In genomic region chr1:2391034-2391384, GRCh38 we compare ENCODE assay signal across 1 cellular context.
TF ChIP-seq lines count a peak whose summit lies in the region.

No MANE protein-coding gene starts in this region.

TF ChIP-seq in WTC11, 78 proteins besides CTCF, POLR2A, EP300 and RAD21 (continued from another document):
- TF ChIP-seq, protein P1, sequence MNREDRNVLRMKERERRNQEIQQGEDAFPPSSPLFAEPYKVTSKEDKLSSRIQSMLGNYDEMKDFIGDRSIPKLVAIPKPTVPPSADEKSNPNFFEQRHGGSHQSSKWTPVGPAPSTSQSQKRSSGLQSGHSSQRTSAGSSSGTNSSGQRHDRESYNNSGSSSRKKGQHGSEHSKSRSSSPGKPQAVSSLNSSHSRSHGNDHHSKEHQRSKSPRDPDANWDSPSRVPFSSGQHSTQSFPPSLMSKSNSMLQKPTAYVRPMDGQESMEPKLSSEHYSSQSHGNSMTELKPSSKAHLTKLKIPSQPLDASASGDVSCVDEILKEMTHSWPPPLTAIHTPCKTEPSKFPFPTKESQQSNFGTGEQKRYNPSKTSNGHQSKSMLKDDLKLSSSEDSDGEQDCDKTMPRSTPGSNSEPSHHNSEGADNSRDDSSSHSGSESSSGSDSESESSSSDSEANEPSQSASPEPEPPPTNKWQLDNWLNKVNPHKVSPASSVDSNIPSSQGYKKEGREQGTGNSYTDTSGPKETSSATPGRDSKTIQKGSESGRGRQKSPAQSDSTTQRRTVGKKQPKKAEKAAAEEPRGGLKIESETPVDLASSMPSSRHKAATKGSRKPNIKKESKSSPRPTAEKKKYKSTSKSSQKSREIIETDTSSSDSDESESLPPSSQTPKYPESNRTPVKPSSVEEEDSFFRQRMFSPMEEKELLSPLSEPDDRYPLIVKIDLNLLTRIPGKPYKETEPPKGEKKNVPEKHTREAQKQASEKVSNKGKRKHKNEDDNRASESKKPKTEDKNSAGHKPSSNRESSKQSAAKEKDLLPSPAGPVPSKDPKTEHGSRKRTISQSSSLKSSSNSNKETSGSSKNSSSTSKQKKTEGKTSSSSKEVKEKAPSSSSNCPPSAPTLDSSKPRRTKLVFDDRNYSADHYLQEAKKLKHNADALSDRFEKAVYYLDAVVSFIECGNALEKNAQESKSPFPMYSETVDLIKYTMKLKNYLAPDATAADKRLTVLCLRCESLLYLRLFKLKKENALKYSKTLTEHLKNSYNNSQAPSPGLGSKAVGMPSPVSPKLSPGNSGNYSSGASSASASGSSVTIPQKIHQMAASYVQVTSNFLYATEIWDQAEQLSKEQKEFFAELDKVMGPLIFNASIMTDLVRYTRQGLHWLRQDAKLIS (CRISPR knock-in tag; IDR thresholded peaks at IDR 0.05; ENCODE audit: borderline replicate concordance), result no peak
- TF ChIP-seq SP1 (CRISPR knock-in tag; conservative IDR thresholded peaks at IDR 0.05), result no peak
- no peak for TF ChIP-seq CREB1 (CRISPR knock-in tag; IDR thresholded peaks at IDR 0.05)
- TF ChIP-seq HMGA2 (CRISPR knock-in tag; IDR thresholded peaks at IDR 0.05), result no peak
- TF ChIP-seq ATF1 (CRISPR knock-in tag; IDR thresholded peaks at IDR 0.05), result 0 out of 2 replicates have a peak, but pooled peaks have one; percentile 20
- TF ChIP-seq OVOL2 (CRISPR knock-in tag; IDR thresholded peaks at IDR 0.05; ENCODE audit: borderline replicate concordance), result no peak
- no peak for TF ChIP-seq ZBTB21 (CRISPR knock-in tag; IDR thresholded peaks at IDR 0.05; ENCODE audit: borderline replicate concordance)
- TF ChIP-seq ATF3 (CRISPR knock-in tag; conservative IDR thresholded peaks at IDR 0.05), result no peak
- no peak for TF ChIP-seq ZNF121 (CRISPR knock-in tag; IDR thresholded peaks at IDR 0.05)
- no peak for TF ChIP-seq JUN (CRISPR knock-in tag; IDR thresholded peaks at IDR 0.05)
- TF ChIP-seq FOXK1 (CRISPR knock-in tag; IDR thresholded peaks at IDR 0.05), result no peak
- no peak for TF ChIP-seq USF2 (CRISPR knock-in tag; IDR thresholded peaks at IDR 0.05)
- no peak for TF ChIP-seq TEAD4 (CRISPR knock-in tag; IDR thresholded peaks at IDR 0.05)
- TF ChIP-seq SMAD4 (CRISPR knock-in tag; IDR thresholded peaks at IDR 0.05), result no peak
- no peak for TF ChIP-seq ARID4B (CRISPR knock-in tag; IDR thresholded peaks at IDR 0.05; ENCODE audit: borderline replicate concordance)
- no peak for TF ChIP-seq NFATC4 (CRISPR knock-in tag; IDR thresholded peaks at IDR 0.05)
- TF ChIP-seq, protein P2, sequence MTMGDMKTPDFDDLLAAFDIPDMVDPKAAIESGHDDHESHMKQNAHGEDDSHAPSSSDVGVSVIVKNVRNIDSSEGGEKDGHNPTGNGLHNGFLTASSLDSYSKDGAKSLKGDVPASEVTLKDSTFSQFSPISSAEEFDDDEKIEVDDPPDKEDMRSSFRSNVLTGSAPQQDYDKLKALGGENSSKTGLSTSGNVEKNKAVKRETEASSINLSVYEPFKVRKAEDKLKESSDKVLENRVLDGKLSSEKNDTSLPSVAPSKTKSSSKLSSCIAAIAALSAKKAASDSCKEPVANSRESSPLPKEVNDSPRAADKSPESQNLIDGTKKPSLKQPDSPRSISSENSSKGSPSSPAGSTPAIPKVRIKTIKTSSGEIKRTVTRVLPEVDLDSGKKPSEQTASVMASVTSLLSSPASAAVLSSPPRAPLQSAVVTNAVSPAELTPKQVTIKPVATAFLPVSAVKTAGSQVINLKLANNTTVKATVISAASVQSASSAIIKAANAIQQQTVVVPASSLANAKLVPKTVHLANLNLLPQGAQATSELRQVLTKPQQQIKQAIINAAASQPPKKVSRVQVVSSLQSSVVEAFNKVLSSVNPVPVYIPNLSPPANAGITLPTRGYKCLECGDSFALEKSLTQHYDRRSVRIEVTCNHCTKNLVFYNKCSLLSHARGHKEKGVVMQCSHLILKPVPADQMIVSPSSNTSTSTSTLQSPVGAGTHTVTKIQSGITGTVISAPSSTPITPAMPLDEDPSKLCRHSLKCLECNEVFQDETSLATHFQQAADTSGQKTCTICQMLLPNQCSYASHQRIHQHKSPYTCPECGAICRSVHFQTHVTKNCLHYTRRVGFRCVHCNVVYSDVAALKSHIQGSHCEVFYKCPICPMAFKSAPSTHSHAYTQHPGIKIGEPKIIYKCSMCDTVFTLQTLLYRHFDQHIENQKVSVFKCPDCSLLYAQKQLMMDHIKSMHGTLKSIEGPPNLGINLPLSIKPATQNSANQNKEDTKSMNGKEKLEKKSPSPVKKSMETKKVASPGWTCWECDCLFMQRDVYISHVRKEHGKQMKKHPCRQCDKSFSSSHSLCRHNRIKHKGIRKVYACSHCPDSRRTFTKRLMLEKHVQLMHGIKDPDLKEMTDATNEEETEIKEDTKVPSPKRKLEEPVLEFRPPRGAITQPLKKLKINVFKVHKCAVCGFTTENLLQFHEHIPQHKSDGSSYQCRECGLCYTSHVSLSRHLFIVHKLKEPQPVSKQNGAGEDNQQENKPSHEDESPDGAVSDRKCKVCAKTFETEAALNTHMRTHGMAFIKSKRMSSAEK (CRISPR knock-in tag; IDR thresholded peaks at IDR 0.05; ENCODE audit: borderline replicate concordance), result no peak
- TF ChIP-seq ZNF423 (CRISPR knock-in tag; IDR thresholded peaks at IDR 0.05), result peak; percentile 67; the same call in 1 of the 2 replicates
- TF ChIP-seq NFYB (CRISPR knock-in tag; conservative IDR thresholded peaks at IDR 0.05; ENCODE audit: low read depth), result no peak
- TF ChIP-seq ESRRA (CRISPR knock-in tag; IDR thresholded peaks at IDR 0.05; ENCODE audit: borderline replicate concordance), result no peak
- TF ChIP-seq MYBL2 (CRISPR knock-in tag; IDR thresholded peaks at IDR 0.05), result no peak; the same call in 1 of the 2 replicates
- TF ChIP-seq E2F4 (CRISPR knock-in tag; IDR thresholded peaks at IDR 0.05; ENCODE audit: borderline replicate concordance, low read depth), result no peak
- no peak for TF ChIP-seq CBFB (CRISPR knock-in tag; IDR thresholded peaks at IDR 0.05; ENCODE audit: low read depth)
- TF ChIP-seq, protein P3, sequence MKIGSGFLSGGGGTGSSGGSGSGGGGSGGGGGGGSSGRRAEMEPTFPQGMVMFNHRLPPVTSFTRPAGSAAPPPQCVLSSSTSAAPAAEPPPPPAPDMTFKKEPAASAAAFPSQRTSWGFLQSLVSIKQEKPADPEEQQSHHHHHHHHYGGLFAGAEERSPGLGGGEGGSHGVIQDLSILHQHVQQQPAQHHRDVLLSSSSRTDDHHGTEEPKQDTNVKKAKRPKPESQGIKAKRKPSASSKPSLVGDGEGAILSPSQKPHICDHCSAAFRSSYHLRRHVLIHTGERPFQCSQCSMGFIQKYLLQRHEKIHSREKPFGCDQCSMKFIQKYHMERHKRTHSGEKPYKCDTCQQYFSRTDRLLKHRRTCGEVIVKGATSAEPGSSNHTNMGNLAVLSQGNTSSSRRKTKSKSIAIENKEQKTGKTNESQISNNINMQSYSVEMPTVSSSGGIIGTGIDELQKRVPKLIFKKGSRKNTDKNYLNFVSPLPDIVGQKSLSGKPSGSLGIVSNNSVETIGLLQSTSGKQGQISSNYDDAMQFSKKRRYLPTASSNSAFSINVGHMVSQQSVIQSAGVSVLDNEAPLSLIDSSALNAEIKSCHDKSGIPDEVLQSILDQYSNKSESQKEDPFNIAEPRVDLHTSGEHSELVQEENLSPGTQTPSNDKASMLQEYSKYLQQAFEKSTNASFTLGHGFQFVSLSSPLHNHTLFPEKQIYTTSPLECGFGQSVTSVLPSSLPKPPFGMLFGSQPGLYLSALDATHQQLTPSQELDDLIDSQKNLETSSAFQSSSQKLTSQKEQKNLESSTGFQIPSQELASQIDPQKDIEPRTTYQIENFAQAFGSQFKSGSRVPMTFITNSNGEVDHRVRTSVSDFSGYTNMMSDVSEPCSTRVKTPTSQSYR (CRISPR knock-in tag; IDR thresholded peaks at IDR 0.05), result no peak
- TF ChIP-seq, protein P4, sequence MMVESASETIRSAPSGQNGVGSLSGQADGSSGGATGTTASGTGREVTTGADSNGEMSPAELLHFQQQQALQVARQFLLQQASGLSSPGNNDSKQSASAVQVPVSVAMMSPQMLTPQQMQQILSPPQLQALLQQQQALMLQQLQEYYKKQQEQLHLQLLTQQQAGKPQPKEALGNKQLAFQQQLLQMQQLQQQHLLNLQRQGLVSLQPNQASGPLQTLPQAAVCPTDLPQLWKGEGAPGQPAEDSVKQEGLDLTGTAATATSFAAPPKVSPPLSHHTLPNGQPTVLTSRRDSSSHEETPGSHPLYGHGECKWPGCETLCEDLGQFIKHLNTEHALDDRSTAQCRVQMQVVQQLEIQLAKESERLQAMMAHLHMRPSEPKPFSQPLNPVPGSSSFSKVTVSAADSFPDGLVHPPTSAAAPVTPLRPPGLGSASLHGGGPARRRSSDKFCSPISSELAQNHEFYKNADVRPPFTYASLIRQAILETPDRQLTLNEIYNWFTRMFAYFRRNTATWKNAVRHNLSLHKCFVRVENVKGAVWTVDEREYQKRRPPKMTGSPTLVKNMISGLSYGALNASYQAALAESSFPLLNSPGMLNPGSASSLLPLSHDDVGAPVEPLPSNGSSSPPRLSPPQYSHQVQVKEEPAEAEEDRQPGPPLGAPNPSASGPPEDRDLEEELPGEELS (CRISPR knock-in tag; IDR thresholded peaks at IDR 0.05), result no peak
- TF ChIP-seq, protein P5, sequence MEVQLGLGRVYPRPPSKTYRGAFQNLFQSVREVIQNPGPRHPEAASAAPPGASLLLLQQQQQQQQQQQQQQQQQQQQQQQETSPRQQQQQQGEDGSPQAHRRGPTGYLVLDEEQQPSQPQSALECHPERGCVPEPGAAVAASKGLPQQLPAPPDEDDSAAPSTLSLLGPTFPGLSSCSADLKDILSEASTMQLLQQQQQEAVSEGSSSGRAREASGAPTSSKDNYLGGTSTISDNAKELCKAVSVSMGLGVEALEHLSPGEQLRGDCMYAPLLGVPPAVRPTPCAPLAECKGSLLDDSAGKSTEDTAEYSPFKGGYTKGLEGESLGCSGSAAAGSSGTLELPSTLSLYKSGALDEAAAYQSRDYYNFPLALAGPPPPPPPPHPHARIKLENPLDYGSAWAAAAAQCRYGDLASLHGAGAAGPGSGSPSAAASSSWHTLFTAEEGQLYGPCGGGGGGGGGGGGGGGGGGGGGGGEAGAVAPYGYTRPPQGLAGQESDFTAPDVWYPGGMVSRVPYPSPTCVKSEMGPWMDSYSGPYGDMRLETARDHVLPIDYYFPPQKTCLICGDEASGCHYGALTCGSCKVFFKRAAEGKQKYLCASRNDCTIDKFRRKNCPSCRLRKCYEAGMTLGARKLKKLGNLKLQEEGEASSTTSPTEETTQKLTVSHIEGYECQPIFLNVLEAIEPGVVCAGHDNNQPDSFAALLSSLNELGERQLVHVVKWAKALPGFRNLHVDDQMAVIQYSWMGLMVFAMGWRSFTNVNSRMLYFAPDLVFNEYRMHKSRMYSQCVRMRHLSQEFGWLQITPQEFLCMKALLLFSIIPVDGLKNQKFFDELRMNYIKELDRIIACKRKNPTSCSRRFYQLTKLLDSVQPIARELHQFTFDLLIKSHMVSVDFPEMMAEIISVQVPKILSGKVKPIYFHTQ (CRISPR knock-in tag; IDR thresholded peaks at IDR 0.05), result no peak
- TF ChIP-seq, protein P6, sequence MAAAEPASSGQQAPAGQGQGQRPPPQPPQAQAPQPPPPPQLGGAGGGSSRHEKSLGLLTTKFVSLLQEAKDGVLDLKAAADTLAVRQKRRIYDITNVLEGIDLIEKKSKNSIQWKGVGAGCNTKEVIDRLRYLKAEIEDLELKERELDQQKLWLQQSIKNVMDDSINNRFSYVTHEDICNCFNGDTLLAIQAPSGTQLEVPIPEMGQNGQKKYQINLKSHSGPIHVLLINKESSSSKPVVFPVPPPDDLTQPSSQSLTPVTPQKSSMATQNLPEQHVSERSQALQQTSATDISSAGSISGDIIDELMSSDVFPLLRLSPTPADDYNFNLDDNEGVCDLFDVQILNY (CRISPR knock-in tag; IDR thresholded peaks at IDR 0.05), result no peak
